8 cellular contexts compared by ENCODE assay signal in the genomic region with DNA sequence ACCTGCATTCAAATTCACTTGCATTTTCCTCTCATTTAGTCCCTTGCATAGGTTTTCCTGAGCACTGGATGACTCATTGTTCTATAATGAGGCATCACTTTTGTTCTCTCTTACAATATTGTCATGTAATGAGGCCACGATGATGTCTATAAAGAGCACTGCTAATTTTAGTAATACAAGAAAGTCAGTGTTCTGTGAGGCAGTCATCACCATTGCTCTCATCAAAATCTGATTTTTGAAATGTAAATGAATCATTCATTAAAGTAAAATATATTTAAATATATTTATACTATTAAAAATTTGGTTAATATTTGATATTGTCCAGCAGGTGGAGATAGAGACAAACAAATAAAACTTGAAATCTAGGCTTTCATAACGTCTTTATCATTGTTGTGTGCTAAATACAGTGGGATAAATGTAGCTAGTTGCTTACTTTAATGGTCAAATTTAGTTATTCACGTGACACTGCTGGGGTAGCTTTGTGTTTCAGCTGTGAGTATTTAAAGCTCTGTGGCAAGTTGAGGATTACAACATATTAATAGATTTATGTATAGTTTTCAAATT. TPM values are rescaled to one million over a fixed set of nuclear protein-coding genes. Genes with fewer than 3 reads are reported as not detected.
DNase-seq lines count a peak whose midpoint lies in the region; ATAC-seq, FAIRE-seq and TF ChIP-seq lines count a peak whose summit lies in the region.

No MANE protein-coding gene starts in this region.

- in situ Hi-C loops in ACHN (cut with HindIII; ENCODE audit: low pct_ligation_motif_present, low pct_unique_long_range_greater_than_20kb, low sequenced_read_pairs) (no loop called here), mammary epithelial cell (cut with MboI; ENCODE audit: low sequenced_read_pairs in 2 of 2) (no loop called here)

- no peak overlapping the region for H2AFZ ChIP-seq in mammary epithelial cell (ENCODE audit: low read depth, low read length)

- WGBS in mammary epithelial cell (ENCODE audit: low coverage, missing lambda C conversion rate) = 5% methylated on average over 3 of the region's 3 CpGs

- ATAC-seq in left lung (peak; percentile 79), HG02571 (IDR thresholded peaks at IDR 0.05; ENCODE audit: unreplicated experiment) (no peak), HG03139 (IDR thresholded peaks at IDR 0.05; ENCODE audit: unreplicated experiment) (no peak)

- H3K4me3 ChIP-seq in mammary epithelial cell (replicated peaks in 1 of 3; ENCODE audit: insufficient read depth in 1 of 3, low read depth in 2 of 3, low read length in 3 of 3) = no peak overlapping the region
- H3K4me3 ChIP-seq in left lung = no peak overlapping the region

- H3K4me2 ChIP-seq in mammary epithelial cell (ENCODE audit: insufficient read depth, low read depth, low read length) = no peak overlapping the region

- intact Hi-C loops in mammary epithelial cell (cut with micrococcal nuclease) = loop anchor here (1.0 to 2.0 kb wide), 5 partner anchors 30 to 176 kb away; no protein-coding TSS in a partner anchor
- intact Hi-C loops in left lung (cut with DNase I) = loop anchor here in 1 of 2 donors (2.0 kb wide), 1 partner anchor 96 kb away; no protein-coding TSS in a partner anchor
- intact Hi-C loops in posterior vena cava (cut with DNase I) = loop anchor here (2.0 to 10.0 kb wide), 3 partner anchors 98 to 176 kb away; no protein-coding TSS in a partner anchor

- no peaks in the 10 kb centered on the region for H3K27me3 ChIP-seq in mammary epithelial cell (ENCODE audit: insufficient read depth, low read length)
- H3K27me3 ChIP-seq in left lung = no peaks in the 10 kb centered on the region

- dilution Hi-C loops in mammary epithelial cell (cut with HindIII; ENCODE audit: low sequenced_read_pairs) = no loop called here

- H3K36me3 ChIP-seq in mammary epithelial cell (ENCODE audit: insufficient read depth, low read length) (peaks cover 3% of the 10 kb centered on the region), left lung (peaks cover 0 to 42% of the 10 kb centered on the region in 2 donors)

- H3K4me1 ChIP-seq in mammary epithelial cell (ENCODE audit: insufficient read depth, low read length) (peaks cover 18% of the 10 kb centered on the region), left lung (peaks cover 0 to 13% of the 10 kb centered on the region in 2 donors)

- TF ChIP-seq POLR2A in GM12891 (IDR thresholded peaks at IDR 0.05; ENCODE audit: low read depth, low read length) = no peak

- DNase-seq in ACHN = peak; percentile 35
- no peak for DNase-seq in GM12891 (ENCODE audit: insufficient read length, low spot score)
- DNase-seq in NCI-H1105 (lab: John Stamatoyannopoulos, UW) = peak; percentile 35
- DNase-seq in mammary epithelial cell = peak; percentile 56
- DNase-seq in left lung = no peak
- no peak for DNase-seq in posterior vena cava (ENCODE audit: low spot score)

- H3K9ac ChIP-seq in mammary epithelial cell (ENCODE audit: insufficient read depth, low read length) = no peak overlapping the region

- no peaks in the 10 kb centered on the region for H3K79me2 ChIP-seq in mammary epithelial cell (ENCODE audit: insufficient read depth, low read length)

- FAIRE-seq in GM12891 (lab: Jason Lieb, UNC) = peak; percentile 57

- CTCF ChIA-PET in mammary epithelial cell (lab: Charles Lee; ENCODE audit: low non-redundant PET) = interaction anchor here (0.5 to 0.7 kb wide), 3 partner anchors 98 to 321 kb away, joined by 4 to 5 read pairs (median 4); no protein-coding TSS in a partner anchor

- H3K9me3 ChIP-seq in mammary epithelial cell (replicated peaks; ENCODE audit: insufficient read depth, low read length) (no peaks in the 10 kb centered on the region), left lung (no peaks in the 10 kb centered on the region)

- H4K20me1 ChIP-seq in mammary epithelial cell (ENCODE audit: insufficient read depth, low read length) = no peaks in the 10 kb centered on the region

- no TSS peak for BruUV-seq in mammary epithelial cell (replicated peaks; lab: Mats Ljungman, UMichigan)

- no peak overlapping the region for H3K27ac ChIP-seq in mammary epithelial cell (ENCODE audit: insufficient read depth, low read depth, low read length)
- H3K27ac ChIP-seq in left lung = no peak overlapping the region

- TF ChIP-seq CTCF in mammary epithelial cell (conservative IDR thresholded peaks at IDR 0.05 in 1 of 2, IDR thresholded peaks at IDR 0.05 in 1 of 2; ENCODE audit: extremely low read depth in 1 of 2, insufficient read depth in 1 of 2, low read depth in 1 of 2, low read length in 2 of 2) = peak; percentile 2 to 27
- TF ChIP-seq CTCF in left lung (IDR thresholded peaks at IDR 0.05) = peak in 1 of 2 donors; percentile 29

TF ChIP-seq in GM12891, 5 proteins besides CTCF, POLR2A, EP300 and RAD21:
- TF ChIP-seq PAX5 (IDR thresholded peaks at IDR 0.05; ENCODE audit: insufficient read depth, low read length, severe bottlenecking) = no peak
- no peak for TF ChIP-seq POLR2AphosphoS5 (IDR thresholded peaks at IDR 0.05; ENCODE audit: low read depth, low read length)
- no peak for TF ChIP-seq POU2F2 (IDR thresholded peaks at IDR 0.05; ENCODE audit: low read depth, low read length)
- TF ChIP-seq SPI1 (IDR thresholded peaks at IDR 0.05; ENCODE audit: low read depth, low read length) = no peak
- TF ChIP-seq TAF1 (IDR thresholded peaks at IDR 0.05; ENCODE audit: low read depth, low read length) = no peak

RNA-seq across cellular contexts. Expression of gene HMGB2, which starts 15.4 kb away (rescaled TPM):
- polyA plus RNA-seq in GM12891 (2012; ENCODE audit: low read depth, missing spikeins) = 327 TPM
- total RNA-seq in mammary epithelial cell = 10 to 100 TPM in 1 of 2 donors, 1 to 10 TPM in 1; 9.8 to 73.9 TPM
- 62.5 TPM for polyA plus RNA-seq in mammary epithelial cell
- polyA minus RNA-seq in mammary epithelial cell = 17.8 TPM
- total RNA-seq in left lung = 10 to 100 TPM; 47.7 TPM
- 10 to 100 TPM; 23.7 to 51.5 TPM for total RNA-seq in posterior vena cava

RNA-seq across cellular contexts. Expression of gene SAP30, which starts 52.0 kb away (rescaled TPM):
- 22.8 TPM for polyA plus RNA-seq in GM12891 (2012; ENCODE audit: low read depth, missing spikeins)
- total RNA-seq in mammary epithelial cell (10 to 100 TPM in 1 of 2 donors, 1 to 10 TPM in 1; 7.0 to 13.3 TPM), left lung (10 to 100 TPM; 10.2 to 14.8 TPM), posterior vena cava (10 to 100 TPM; 28.8 to 34.4 TPM)
- 9.2 TPM for polyA plus RNA-seq in mammary epithelial cell
- 2.3 TPM for polyA minus RNA-seq in mammary epithelial cell

Comparison
In these comparisons a context has a peak if more than half of its experiments do, and no peak if none do; other contexts are left out.
1. DNase-seq: peak in ACHN (single experiment), NCI-H1105 (single experiment) and mammary epithelial cell (single experiment); none in GM12891 (single experiment), left lung (0 of 2) and posterior vena cava (single experiment).